Comparison of ENCODE assay signal across 10 cellular contexts in genomic region chr10:126459032-126459831, GRCh38.
DNase-seq lines count a peak whose midpoint lies in the region; TF ChIP-seq lines count a peak whose summit lies in the region.
"Had no signal": no experiment of that assay in that cellular context is flagged by ENCODE, and none has a peak within 500 bp of the region (broad histone marks: within the 10 kb centered on the region; RNA-seq: fewer than 3 reads in every experiment).

No MANE protein-coding gene starts in this region.

- H3K36me3 ChIP-seq in SK-N-SH (replicated peaks in 1 of 2; ENCODE audit: control insufficient read depth in 1 of 2, insufficient read depth in 2 of 2, low read length in 1 of 2) (no peaks in the 10 kb centered on the region), skeletal muscle satellite cell (ENCODE audit: insufficient read depth, low read length) (no peaks in the 10 kb centered on the region), stomach (no peaks in the 10 kb centered on the region)

- CTCF ChIA-PET in SK-N-SH (lab: Yijun Ruan, JAX), result interaction anchor here (0.9 to 1.2 kb wide), 3 partner anchors 8 to 45 kb away, joined by 3 to 4 read pairs (median 3); no protein-coding TSS in a partner anchor

- H3K27me3 ChIP-seq in SK-N-SH (ENCODE audit: insufficient read depth) (no peaks in the 10 kb centered on the region), skeletal muscle satellite cell (ENCODE audit: control insufficient read depth, insufficient read depth, low read length) (no peaks in the 10 kb centered on the region), stomach (peaks cover 0 to 12% (median 0%) of the 10 kb centered on the region in 3 donors)
- H3K27me3 ChIP-seq: body of pancreas had no signal

- H4K20me1 ChIP-seq in SK-N-SH (ENCODE audit: insufficient read depth), result no peaks in the 10 kb centered on the region

- peak; percentile 59 for DNase-seq in GM03348 (ENCODE audit: low spot score)
- no peak for DNase-seq in SK-N-SH
- DNase-seq in fibroblast of mammary gland (ENCODE audit: low read depth), result peak; percentile 99
- no peak for DNase-seq in stomach
- DNase-seq in NCI-H446 treated with DMSO at 0.1 percent for 48 hours (lab: John Stamatoyannopoulos, UW), result no peak
- DNase-seq in posterior vena cava (ENCODE audit: low spot score), result no peak
- DNase-seq: activated CD4-positive, alpha-beta T cell treated with anti-CD3 and anti-CD28 coated beads, Interleukin-2, amount 10 ng/mL, durations not matched to agents 7 days and 5 days; body of pancreas; midbrain had no signal

- H3K9me3 ChIP-seq in SK-N-SH, result no peaks in the 10 kb centered on the region
- H3K9me3 ChIP-seq in skeletal muscle satellite cell (replicated peaks; ENCODE audit: low read length), result no peaks in the 10 kb centered on the region
- H3K9me3 ChIP-seq in stomach, result no peaks in the 10 kb centered on the region
- H3K9me3 ChIP-seq: body of pancreas had no signal

- no peak overlapping the region for H3K4me3 ChIP-seq in SK-N-SH (ENCODE audit: low read depth in 2 of 2, low read length in 1 of 2)
- H3K4me3 ChIP-seq in fibroblast of mammary gland (ENCODE audit: control insufficient read depth, low read depth, low read length), result no peak overlapping the region
- peak overlapping the region; percentile 23 for H3K4me3 ChIP-seq in skeletal muscle satellite cell (ENCODE audit: low read length)
- H3K4me3 ChIP-seq in stomach, result no peak overlapping the region
- H3K4me3 ChIP-seq: body of pancreas had no signal

- H3K9me2 ChIP-seq in SK-N-SH, result no peaks in the 10 kb centered on the region

- H3K4me2 ChIP-seq in SK-N-SH (0 out of 2 replicates have a peak overlapping the region, but pooled peaks have one; percentile 4), skeletal muscle satellite cell (ENCODE audit: low read length) (peak overlapping the region; percentile 41)

- WGBS in SK-N-SH (ENCODE audit: low lambda C conversion rate), result 74% methylated on average over 20 of the region's 20 CpGs
- 71 to 80% (median 75%) methylated on average over 20 of the region's 20 CpGs for WGBS in stomach, 5 donors

- TF ChIP-seq RAD21 in SK-N-SH (IDR thresholded peaks at IDR 0.05; ENCODE audit: low read length), result no peak

- H3K79me2 ChIP-seq in SK-N-SH (ENCODE audit: insufficient read depth), result no peaks in the 10 kb centered on the region

- no peak for TF ChIP-seq POLR2A in stomach (IDR thresholded peaks at IDR 0.05)

- no peak overlapping the region for H2AFZ ChIP-seq in SK-N-SH (ENCODE audit: low read depth)

- H3K27ac ChIP-seq in SK-N-SH (ENCODE audit: low read depth in 2 of 2, low read length in 1 of 2) (peak overlapping the region in 1 of 2 experiments; percentile 32; a peak in 1 of 4 replicates), stomach (no peak overlapping the region)
- H3K27ac ChIP-seq: body of pancreas had no signal

- H3K9ac ChIP-seq in SK-N-SH (no peak overlapping the region), skeletal muscle satellite cell (ENCODE audit: low read depth, low read length) (peak overlapping the region; percentile 60)

- H3K4me1 ChIP-seq in SK-N-SH (ENCODE audit: control insufficient read depth in 1 of 2, insufficient read depth in 2 of 2, low read depth in 1 of 2, low read length in 1 of 2) (peaks cover 0 to 18% of the 10 kb centered on the region in 2 experiments; a peak in 2 of 4 replicates), skeletal muscle satellite cell (ENCODE audit: control insufficient read depth, insufficient read depth, low read length) (peaks cover 31% of the 10 kb centered on the region), stomach (no peaks in the 10 kb centered on the region)
- H3K4me1 ChIP-seq: body of pancreas had no signal

- H3F3A ChIP-seq in SK-N-SH (replicated peaks; ENCODE audit: insufficient read depth), result no peaks in the 10 kb centered on the region

- intact Hi-C loops in stomach (cut with DNase I; ENCODE audit: low total_unique reads) (no loop called here), posterior vena cava (cut with DNase I) (no loop called here)

- POLR2A ChIA-PET in SK-N-SH (lab: Yijun Ruan, JAX), result no interaction called here

- TF ChIP-seq CTCF in SK-N-SH (IDR thresholded peaks at IDR 0.05) (peak; percentile 30; the same call in 1 of the 2 replicates), fibroblast of mammary gland (conservative IDR thresholded peaks at IDR 0.05; ENCODE audit: control insufficient read depth, insufficient read depth, low read depth, low read length) (peak; percentile 67), stomach (IDR thresholded peaks at IDR 0.05) (no peak)

- TF ChIP-seq EP300 in SK-N-SH (IDR thresholded peaks at IDR 0.05; ENCODE audit: borderline replicate concordance in 1 of 2, low read depth in 1 of 2, low read length in 1 of 2) (no peak), stomach (IDR thresholded peaks at IDR 0.05) (no peak)

TF ChIP-seq in SK-N-SH, 30 proteins besides CTCF, POLR2A, EP300 and RAD21:
- TF ChIP-seq ZBTB33 (IDR thresholded peaks at IDR 0.05; ENCODE audit: borderline replicate concordance, low read depth), result no peak
- TF ChIP-seq SMC3 (IDR thresholded peaks at IDR 0.05; ENCODE audit: low read depth, low read length), result no peak
- TF ChIP-seq NRF1 (IDR thresholded peaks at IDR 0.05; ENCODE audit: low read depth, low read length), result no peak
- peak; percentile 14; the same call in 1 of the 2 replicates for TF ChIP-seq PBX3 (IDR thresholded peaks at IDR 0.05)
- TF ChIP-seq FOXM1 (IDR thresholded peaks at IDR 0.05; ENCODE audit: low read depth), result no peak

Comparison
In these comparisons a context has a peak if more than half of its experiments do, and no peak if none do; other contexts are left out.
1. DNase-seq: peak in GM03348 (single experiment) and fibroblast of mammary gland (single experiment); none in SK-N-SH (single experiment), stomach (single experiment), NCI-H446 treated with DMSO at 0.1 percent for 48 hours (single experiment) and posterior vena cava (single experiment).
2. CTCF ChIP-seq: peak in SK-N-SH (single experiment) and fibroblast of mammary gland (single experiment); none in stomach (0 of 7).